Comparison of ENCODE assay signal across 25 cellular contexts in the genomic region with DNA sequence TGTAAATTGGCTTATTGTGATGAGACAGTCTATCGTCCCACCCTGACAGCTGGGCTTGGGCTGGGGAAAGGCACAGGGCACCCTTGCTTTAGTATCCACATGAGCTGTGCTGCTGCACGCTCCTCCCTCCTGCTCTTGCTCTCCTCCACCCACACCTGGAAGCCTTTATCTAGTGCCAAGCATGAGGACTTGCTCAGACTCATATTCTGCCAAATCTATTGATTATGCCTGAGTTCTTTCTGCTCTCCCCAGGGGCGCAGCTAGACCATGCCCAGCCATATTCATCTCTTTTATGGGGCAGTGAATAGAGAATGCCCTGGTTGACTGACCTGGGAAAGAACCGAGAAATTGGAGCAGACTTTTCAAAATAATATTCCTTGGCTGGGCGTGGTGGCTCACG. TPM values are rescaled to one million over a fixed set of nuclear protein-coding genes. Genes with fewer than 3 reads are reported as not detected.
"Had no signal": no experiment of that assay in that cellular context is flagged by ENCODE, and none has a peak within 500 bp of the region (broad histone marks: within the 10 kb centered on the region; RNA-seq: fewer than 3 reads in every experiment).

No MANE protein-coding gene starts in this region.

- FAIRE-seq: HTR-8/SVneo had no signal

- DNase-seq: Karpas-422; KG1; MM.1S; NCI-H1092 treated with DMSO at 0.1 percent for 48 hours; NCI-H1436; NCI-H187; NCI-H2029; NCI-H2081 treated with DMSO at 0.1 percent for 48 hours; NCI-H2171; NCI-H226; NCI-H446; NCI-H510A; NCI-H524 treated with DMSO at 0.1 percent for 48 hours; NCI-H69; NCI-H774; NK-92 treated with Interleukin-12 subunit alpha and Interleukin-12 subunit beta, amount 100 ng/mL, for 24 hours; PC-3; SHP77; SW 1271; T-cell had no signal

- H3K27ac ChIP-seq: HL-60, RWPE1 had no signal

- ATAC-seq: PC-3, T-cell had no signal

RNA-seq across cellular contexts. Expression of a gene that starts 29.0 kb away (rescaled TPM):
- total RNA-seq: M059J, OCI-LY7, PC-3, T-cell had no signal
